Comparison of ENCODE assay signal across 19 cellular contexts in the genomic region with DNA sequence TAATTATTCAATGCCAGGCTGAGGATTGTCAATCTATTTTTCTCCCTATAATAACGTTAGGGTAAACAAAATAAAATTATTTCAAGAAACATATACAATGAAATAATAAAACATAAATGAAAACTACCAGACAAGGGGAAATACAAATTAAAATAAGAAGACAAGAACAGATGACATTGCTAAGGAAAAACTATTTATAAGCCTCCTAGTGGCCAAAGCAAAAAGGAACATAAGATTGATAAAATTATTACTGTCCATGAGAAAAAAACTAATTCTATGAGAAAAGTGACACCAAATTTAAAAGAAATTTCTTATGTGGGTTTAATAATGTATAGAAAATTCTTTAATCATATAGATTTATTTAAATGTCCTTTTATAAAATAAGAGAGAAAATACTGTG.
A peak's percentile ranks its signal among the peaks of the same experiment; 100 is the strongest.
DNase-seq lines count a peak whose midpoint lies in the region; TF ChIP-seq lines count a peak whose summit lies in the region.
"Had no signal": no experiment of that assay in that cellular context is flagged by ENCODE, and none has a peak within 500 bp of the region (broad histone marks: within the 10 kb centered on the region; RNA-seq: fewer than 3 reads in every experiment).

No MANE protein-coding gene starts in this region.

- H3K27me3 Mint-ChIP-seq in osteocyte (ENCODE audit: unreplicated experiment) = no peaks in the 10 kb centered on the region

- no peak for DNase-seq in BJ (ENCODE audit: low read depth)
- DNase-seq in HFF-Myc (ENCODE audit: extremely low read depth, low read depth) = no peak
- DNase-seq in choroid plexus epithelial cell (ENCODE audit: low read depth) = peak; percentile 17
- no peak for DNase-seq in osteocyte (ENCODE audit: extremely low spot score, unreplicated experiment)
- DNase-seq in KBM-7 = no peak
- DNase-seq in activated CD4-positive, alpha-beta T cell treated with anti-CD3 and anti-CD28 coated beads, Interleukin-2, amount 50 U/mL, for 48 hours = no peak
- no peak for DNase-seq in NCI-H1417 (lab: John Stamatoyannopoulos, UW)
- DNase-seq: activated CD4-positive, alpha-beta T cell treated with anti-CD3 and anti-CD28 coated beads for 1 hour; activated naive CD4-positive, alpha-beta T cell treated with anti-CD3 and anti-CD28 coated beads for 36 hours; CD8-positive, alpha-beta memory T cell; esophagus squamous epithelium; GOT3; midbrain; NCI-H1694 treated with DMSO at 0.1 percent for 48 hours; NCI-H510A; sigmoid colon; stimulated activated CD4-positive, alpha-beta T cell treated with anti-CD3 and anti-CD28 coated beads, Interleukin-4, amount 100 ng/mL, for 24 hours; T1000 had no signal

- POLR2A ChIA-PET in BJ (lab: Charles Lee) = no interaction called here

- no peaks in the 10 kb centered on the region for H3K36me3 Mint-ChIP-seq in osteocyte (ENCODE audit: unreplicated experiment)
- H3K36me3 Mint-ChIP-seq: CD8-positive, alpha-beta memory T cell had no signal

- in situ Hi-C loops in KBM-7 (cut with MboI; ENCODE audit: low pct_unique_long_range_greater_than_20kb, low sequenced_read_pairs) = loop anchor here (25.0 kb wide), 1 partner anchor 653 kb away; no protein-coding TSS in a partner anchor

- CTCF ChIA-PET in BJ (lab: Yijun Ruan, JAX) = interaction anchor here (0.7 kb wide), 1 partner anchor 13 kb away, joined by 3 read pairs; no protein-coding TSS in a partner anchor

- H3K4me3 ChIP-seq in BJ (ENCODE audit: low read depth, low read length) (no peak overlapping the region), HFF-Myc (replicated peaks; ENCODE audit: low read depth, low read length) (no peak overlapping the region), choroid plexus epithelial cell (ENCODE audit: low read depth, low read length) (no peak overlapping the region)
- H3K4me3 ChIP-seq: esophagus squamous epithelium, sigmoid colon, thoracic aorta had no signal

- no peak overlapping the region for H3K27ac Mint-ChIP-seq in osteocyte (ENCODE audit: unreplicated experiment)
- H3K27ac Mint-ChIP-seq: activated naive CD4-positive, alpha-beta T cell treated with anti-CD3 and anti-CD28 coated beads for 36 hours; CD8-positive, alpha-beta memory T cell had no signal

- no peaks in the 10 kb centered on the region for H3K4me1 Mint-ChIP-seq in osteocyte (ENCODE audit: unreplicated experiment)
- H3K4me1 Mint-ChIP-seq: CD8-positive, alpha-beta memory T cell had no signal

- no peaks in the 10 kb centered on the region for H3K27me3 ChIP-seq in BJ (ENCODE audit: control insufficient read depth, insufficient read depth, low read length)
- H3K27me3 ChIP-seq: esophagus squamous epithelium, sigmoid colon had no signal

- H3K36me3 ChIP-seq in BJ (ENCODE audit: control insufficient read depth, insufficient read depth, low read length) = no peaks in the 10 kb centered on the region
- H3K36me3 ChIP-seq: esophagus squamous epithelium, sigmoid colon, thoracic aorta had no signal

- H3K4me3 Mint-ChIP-seq in osteocyte (ENCODE audit: unreplicated experiment) = no peak overlapping the region
- H3K4me3 Mint-ChIP-seq: activated naive CD4-positive, alpha-beta T cell treated with anti-CD3 and anti-CD28 coated beads for 36 hours; CD8-positive, alpha-beta memory T cell had no signal

- no peaks in the 10 kb centered on the region for H3K9me3 Mint-ChIP-seq in osteocyte (ENCODE audit: unreplicated experiment)

- TF ChIP-seq CTCF in BJ (IDR thresholded peaks at IDR 0.05; ENCODE audit: insufficient read depth, low read depth, low read length) (peak; percentile 34; the same call in 1 of the 2 replicates), HFF-Myc (IDR thresholded peaks at IDR 0.05; ENCODE audit: low read depth, low read length, missing control alignments) (peak; percentile 14), choroid plexus epithelial cell (conservative IDR thresholded peaks at IDR 0.05; ENCODE audit: low read depth, low read length) (peak; percentile 41), osteocyte (IDR thresholded peaks at IDR 0.05) (peak; percentile 23)
